32 cellular contexts compared by ENCODE assay signal in genomic region chr20:13113731-13114130, GRCh38.
"Had no signal": no experiment of that assay in that cellular context is flagged by ENCODE, and none has a peak within 500 bp of the region (broad histone marks: within the 10 kb centered on the region; RNA-seq: fewer than 3 reads in every experiment).

No MANE protein-coding gene starts in this region.

- H3K9me3 ChIP-seq: adrenal gland, ascending aorta, breast epithelium had no signal

- H3K27me3 Mint-ChIP-seq: activated CD4-positive, alpha-beta T cell treated with anti-CD3 and anti-CD28 coated beads for 36 hours; activated CD4-positive, alpha-beta T cell treated with anti-CD3 and anti-CD28 coated beads, Interleukin-2, amount 10 ng/mL, durations not matched to agents 24 days and 14 days; activated naive CD8-positive, alpha-beta T cell; activated T-helper 17 cell treated with anti-CD3 and anti-CD28 coated beads, Interleukin-2, amount 50 U/mL, for 72 hours; dendritic cell treated with granulocyte-macrophage colony-stimulating factor and Interleukin-4, amounts not matched to agents 40 ng/mL and 50 ng/mL, for 4 days; T-helper 17 cell had no signal

- H3K27ac ChIP-seq: adrenal gland, ascending aorta, breast epithelium, cardiac muscle cell, coronary artery, dorsolateral prefrontal cortex had no signal

- H3K4me3 Mint-ChIP-seq: activated CD4-positive, alpha-beta T cell treated with anti-CD3 and anti-CD28 coated beads for 36 hours; activated CD4-positive, alpha-beta T cell treated with anti-CD3 and anti-CD28 coated beads, Interleukin-2, amount 10 ng/mL, durations not matched to agents 24 days and 14 days; activated CD8-positive, alpha-beta T cell treated with anti-CD3 and anti-CD28 coated beads for 36 hours; activated naive CD8-positive, alpha-beta T cell; activated T-cell treated with anti-CD3 and anti-CD28 coated beads, Interleukin-2, amount 50 U/mL, for 4 hours; activated T-helper 17 cell treated with anti-CD3 and anti-CD28 coated beads, Interleukin-2, amount 50 U/mL, for 72 hours; brain; dendritic cell treated with granulocyte-macrophage colony-stimulating factor and Interleukin-4, amounts not matched to agents 40 ng/mL and 50 ng/mL, for 4 days; endodermal cell; T-helper 17 cell; T-helper 2 cell treated with Interferon-gamma antibody and Interleukin-4, amounts not matched to agents 5 μg/mL and 100 μg/mL, for 36 hours had no signal

- H3K36me3 Mint-ChIP-seq: activated naive CD8-positive, alpha-beta T cell; brain had no signal

- H3K9me3 Mint-ChIP-seq: activated CD4-positive, alpha-beta T cell treated with anti-CD3 and anti-CD28 coated beads, Interleukin-2, amount 10 ng/mL, durations not matched to agents 24 days and 14 days; activated CD8-positive, alpha-beta T cell treated with anti-CD3 and anti-CD28 coated beads for 36 hours; activated T-cell treated with anti-CD3 and anti-CD28 coated beads, Interleukin-2, amount 50 U/mL, for 4 hours; activated T-helper 17 cell treated with anti-CD3 and anti-CD28 coated beads, Interleukin-2, amount 50 U/mL, for 72 hours; brain; dendritic cell treated with granulocyte-macrophage colony-stimulating factor and Interleukin-4, amounts not matched to agents 40 ng/mL and 50 ng/mL, for 4 days; endodermal cell; T-helper 2 cell treated with Interferon-gamma antibody and Interleukin-4, amounts not matched to agents 5 μg/mL and 100 μg/mL, for 36 hours had no signal

- H3K27me3 ChIP-seq: adrenal gland, ascending aorta, breast epithelium, cardiac muscle cell had no signal

- H3K4me1 ChIP-seq: adrenal gland, ascending aorta, breast epithelium had no signal

- H3K36me3 ChIP-seq: adrenal gland, breast epithelium, cardiac muscle cell had no signal

- H3K4me3 ChIP-seq: adrenal gland, ascending aorta, breast epithelium, cardiac muscle cell, coronary artery, dorsolateral prefrontal cortex had no signal

- H3K4me1 Mint-ChIP-seq: activated CD4-positive, alpha-beta T cell treated with anti-CD3 and anti-CD28 coated beads for 36 hours; activated CD4-positive, alpha-beta T cell treated with anti-CD3 and anti-CD28 coated beads, Interleukin-2, amount 10 ng/mL, durations not matched to agents 24 days and 14 days; activated T-helper 17 cell treated with anti-CD3 and anti-CD28 coated beads, Interleukin-2, amount 50 U/mL, for 72 hours; brain; T-helper 17 cell had no signal

- H3K27ac Mint-ChIP-seq: activated CD4-positive, alpha-beta T cell treated with anti-CD3 and anti-CD28 coated beads for 36 hours; activated CD4-positive, alpha-beta T cell treated with anti-CD3 and anti-CD28 coated beads, Interleukin-2, amount 10 ng/mL, durations not matched to agents 24 days and 14 days; activated CD8-positive, alpha-beta T cell treated with anti-CD3 and anti-CD28 coated beads for 36 hours; activated naive CD8-positive, alpha-beta T cell; activated T-helper 17 cell treated with anti-CD3 and anti-CD28 coated beads, Interleukin-2, amount 50 U/mL, for 72 hours; brain; dendritic cell treated with granulocyte-macrophage colony-stimulating factor and Interleukin-4, amounts not matched to agents 40 ng/mL and 50 ng/mL, for 4 days; endodermal cell; T-helper 17 cell; T-helper 2 cell treated with Interferon-gamma antibody and Interleukin-4, amounts not matched to agents 5 μg/mL and 100 μg/mL, for 36 hours had no signal

- DNase-seq: activated CD4-positive, alpha-beta T cell treated with anti-CD3 and anti-CD28 coated beads for 36 hours; activated CD4-positive, alpha-beta T cell treated with anti-CD3 and anti-CD28 coated beads, Interleukin-2, amount 10 ng/mL, durations not matched to agents 24 days and 14 days; activated CD4-positive, alpha-beta T cell treated with anti-CD3 and anti-CD28 coated beads, Interleukin-2, amount 50 U/mL, for 4 hours; activated CD4-positive, CD25-positive, alpha-beta regulatory T cell; activated CD4-positive, CD25-positive, alpha-beta regulatory T cell treated with anti-CD3 and anti-CD28 coated beads, Interleukin-2, amount 50 U/mL, for 72 hours; activated CD8-positive, alpha-beta memory T cell treated with anti-CD3 and anti-CD28 coated beads for 24 hours; activated CD8-positive, alpha-beta T cell treated with anti-CD3 and anti-CD28 coated beads for 36 hours; activated effector memory CD4-positive, alpha-beta T cell treated with Interleukin-2 at 50 U/mL for 16 hours; activated gamma-delta T cell treated with Interleukin-2 at 50 U/mL for 16 hours; activated naive CD4-positive, alpha-beta T cell treated with anti-CD3 and anti-CD28 coated beads, Interleukin-2, amount 50 U/mL, for 16 hours; activated naive CD4-positive, alpha-beta T cell treated with Interleukin-2 at 50 U/mL for 16 hours; activated T-cell treated with anti-CD3 and anti-CD28 coated beads, Interleukin-2, amount 50 U/mL, for 4 hours; adrenal gland; central memory CD4-positive, alpha-beta T cell; cerebellar nuclear complex; dorsolateral prefrontal cortex; effector memory CD4-positive, alpha-beta T cell; endodermal cell; head of caudate nucleus; hippocampal formation; T-helper 1 cell; T-helper 17 cell; T1000 had no signal
